Comparison of ENCODE assay signal across 1 cellular context in the genomic region with DNA sequence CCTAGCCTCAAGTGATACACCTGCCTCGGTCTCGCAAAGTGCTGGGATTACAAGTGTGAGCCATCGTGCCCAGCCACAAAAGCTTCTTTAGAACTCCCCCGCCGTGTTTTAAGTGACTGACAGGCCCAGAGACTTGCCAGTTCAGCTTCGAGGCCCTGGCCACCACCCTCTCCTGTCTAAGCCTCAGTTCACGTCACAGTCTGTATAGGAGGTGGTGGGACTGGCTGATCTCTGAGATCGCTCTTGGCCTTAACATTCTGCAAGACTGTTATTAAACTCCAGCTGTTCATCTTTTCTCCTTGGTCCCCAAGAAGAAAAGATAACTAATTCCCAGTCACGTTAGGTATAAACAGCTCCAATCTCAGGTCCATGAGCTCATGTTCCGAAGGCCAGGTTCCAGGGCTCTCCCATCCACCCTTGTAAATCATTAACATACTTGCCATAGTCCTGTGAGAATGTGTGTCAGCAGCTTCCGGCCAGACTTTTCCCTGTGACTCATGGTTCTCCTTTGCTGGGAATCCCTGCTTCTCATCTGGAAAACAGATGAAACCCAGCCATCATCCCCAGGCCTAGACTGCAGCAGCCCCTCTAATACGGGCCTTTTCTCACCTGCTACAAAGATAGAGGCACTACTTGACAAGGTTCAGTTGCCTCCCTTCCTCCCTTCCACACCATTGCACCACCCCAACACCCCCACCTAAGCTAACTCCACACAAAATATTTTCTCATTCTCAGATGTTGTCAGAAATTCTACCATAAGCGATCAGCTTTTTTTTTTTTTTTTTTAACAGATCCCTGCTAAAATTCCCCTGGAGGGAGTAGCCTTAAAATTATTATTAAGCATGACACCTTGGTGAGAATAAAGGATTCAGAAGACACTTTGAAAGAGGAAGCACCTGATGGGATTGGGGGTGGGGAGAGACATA.
TF ChIP-seq lines count a peak whose summit lies in the region.

No MANE protein-coding gene starts in this region.

TF ChIP-seq in SK-N-SH treated with all-trans-retinoic acid at 6 μM for 48 hours, 23 proteins besides CTCF, POLR2A, EP300 and RAD21 (continued from another document):
- TF ChIP-seq TSHZ2 (CRISPR knock-in tag; IDR thresholded peaks at IDR 0.05) (0 out of 2 replicates have a peak, but pooled peaks have one; percentile 11), PPARA (CRISPR knock-in tag; IDR thresholded peaks at IDR 0.05; ENCODE audit: borderline replicate concordance) (no peak)
TF ChIP-seq in SK-N-SH treated with all-trans-retinoic acid at 6 μM for 48 hours: peak in this region for 5.
